ENCODE assay signal across 8 cellular contexts in genomic region chr19:10928563-10929401, GRCh38. TPM values are rescaled to one million over a fixed set of nuclear protein-coding genes. Genes with fewer than 3 reads are reported as not detected.
DNase-seq lines count a peak whose midpoint lies in the region; ATAC-seq and TF ChIP-seq lines count a peak whose summit lies in the region.

TSS of gene TIMM29 (plus strand) at chr19:10928811. CDS start at chr19:10928823, 12 bp downstream.
TSS of gene YIPF2 (minus strand) at chr19:10928639. CDS start at chr19:10928410, 229 bp downstream.

- H3K36me3 Mint-ChIP-seq in activated T-helper 17 cell treated with anti-CD3 and anti-CD28 coated beads, Interleukin-2, amount 50 U/mL, for 72 hours (ENCODE audit: low read depth), result peaks cover 47% of the 10 kb centered on the region
- H3K36me3 Mint-ChIP-seq in naive thymus-derived CD8-positive, alpha-beta T cell, result peaks cover 0 to 36% (median 2%) of the 10 kb centered on the region in 3 donors

- no peaks in the 10 kb centered on the region for H4K20me1 ChIP-seq in GM23248 (ENCODE audit: insufficient read depth)

- in situ Hi-C loops in GM23248 (cut with MboI), result no loop called here

- peaks cover 5% of the 10 kb centered on the region for H3K4me1 Mint-ChIP-seq in activated T-helper 17 cell treated with anti-CD3 and anti-CD28 coated beads, Interleukin-2, amount 50 U/mL, for 72 hours
- H3K4me1 Mint-ChIP-seq in naive thymus-derived CD8-positive, alpha-beta T cell, result peaks cover 16 to 40% (median 28%) of the 10 kb centered on the region in 4 donors

- H3K27ac ChIP-seq in GM23248, result peak within 1 kb of the TSS; percentile 50

- peak; percentile 96 for ATAC-seq in activated T-helper 17 cell treated with anti-CD3 and anti-CD28 coated beads, Interleukin-2, amount 50 U/mL, for 72 hours (replicated peaks)
- peak; percentile 88 to 92 for ATAC-seq in naive thymus-derived CD8-positive, alpha-beta T cell

- H2AFZ ChIP-seq in GM23248, result peak within 1 kb of the TSS; percentile 85

- no peak for TF ChIP-seq CTCF in fibroblast of mammary gland (conservative IDR thresholded peaks at IDR 0.05; ENCODE audit: control insufficient read depth, insufficient read depth, low read depth, low read length)

- peak within 1 kb of the TSS; percentile 88 for H3K27ac Mint-ChIP-seq in activated T-helper 17 cell treated with anti-CD3 and anti-CD28 coated beads, Interleukin-2, amount 50 U/mL, for 72 hours
- peak within 1 kb of the TSS; percentile 83 to 95 (median 92) for H3K27ac Mint-ChIP-seq in naive thymus-derived CD8-positive, alpha-beta T cell

- H3K4me3 ChIP-seq in GM23248 (peak within 1 kb of the TSS; percentile 88), fibroblast of mammary gland (ENCODE audit: control insufficient read depth, low read depth, low read length) (peak within 1 kb of the TSS; percentile 80)

- H3K79me2 ChIP-seq in GM23248 (ENCODE audit: insufficient read depth), result peaks cover 75% of the 10 kb centered on the region

- H3K36me3 ChIP-seq in GM23248 (ENCODE audit: low read depth), result peaks cover 7% of the 10 kb centered on the region; the same call in 1 of the 2 replicates

- DNase-seq in DMS79 (lab: John Stamatoyannopoulos, UW), result peak; percentile 99
- peak; percentile 99 for DNase-seq in GM23248
- peak; percentile 98 for DNase-seq in LHCN-M2 (ENCODE audit: low read depth)
- DNase-seq in RPMI8226, result peak; percentile 99
- DNase-seq in fibroblast of mammary gland (ENCODE audit: low read depth), result peak; percentile 98
- DNase-seq in naive thymus-derived CD8-positive, alpha-beta T cell, result peak; percentile 85 to 97 (median 92)
- peak; percentile 83 to 92 (median 88) for DNase-seq in stimulated activated naive CD4-positive, alpha-beta T cell (lab: John Stamatoyannopoulos, UW)

- WGBS in GM23248 (ENCODE audit: low coverage in 1 of 2, low lambda C conversion rate in 2 of 2, missing lambda C conversion rate in 2 of 2), 2 experiments, result 1 to 2% methylated on average over 57 to 64 of the region's 96 CpGs

- H3K9me3 Mint-ChIP-seq in activated T-helper 17 cell treated with anti-CD3 and anti-CD28 coated beads, Interleukin-2, amount 50 U/mL, for 72 hours, result no peaks in the 10 kb centered on the region
- no peaks in the 10 kb centered on the region for H3K9me3 Mint-ChIP-seq in naive thymus-derived CD8-positive, alpha-beta T cell

- H3F3A ChIP-seq in GM23248 (ENCODE audit: insufficient read depth), result no peaks in the 10 kb centered on the region

- no peaks in the 10 kb centered on the region for H3K27me3 Mint-ChIP-seq in activated T-helper 17 cell treated with anti-CD3 and anti-CD28 coated beads, Interleukin-2, amount 50 U/mL, for 72 hours
- no peaks in the 10 kb centered on the region for H3K27me3 Mint-ChIP-seq in naive thymus-derived CD8-positive, alpha-beta T cell

- H3K27me3 ChIP-seq in GM23248 (replicated peaks; ENCODE audit: insufficient read depth), result no peaks in the 10 kb centered on the region

- H3K9me3 ChIP-seq in GM23248 (ENCODE audit: low read depth), result no peaks in the 10 kb centered on the region

- no peaks in the 10 kb centered on the region for H3K9me2 ChIP-seq in GM23248 (ENCODE audit: insufficient read depth)

- H3K4me1 ChIP-seq in GM23248 (ENCODE audit: insufficient read depth), result peaks cover 5% of the 10 kb centered on the region; the same call in 1 of the 2 replicates

- peak within 1 kb of the TSS; percentile 89 for H3K4me2 ChIP-seq in GM23248 (ENCODE audit: unreplicated experiment)

- POLR2A ChIA-PET in naive thymus-derived CD8-positive, alpha-beta T cell (lab: Charles Lee), result interaction anchor here (1.3 to 1.5 kb wide), 2 partner anchors 13 to 32 kb away, joined by 4 read pairs; partner anchors contain the start of gene SMARCA4

- peak within 1 kb of the TSS; percentile 85 for H3K4me3 Mint-ChIP-seq in activated T-helper 17 cell treated with anti-CD3 and anti-CD28 coated beads, Interleukin-2, amount 50 U/mL, for 72 hours
- H3K4me3 Mint-ChIP-seq in naive thymus-derived CD8-positive, alpha-beta T cell, result peak within 1 kb of the TSS; percentile 89 to 97 (median 92)

- H3K9ac ChIP-seq in GM23248, result peak within 1 kb of the TSS; percentile 93

RNA-seq across cellular contexts. Expression of gene TIMM29, which starts in this region (rescaled TPM):
- 37.6 and 57.5 TPM in 2 replicates for total RNA-seq in GM23248 (2014; rRNA removed; shearing (Covaris generic))
- polyA plus RNA-seq in GM23248 (2016; fragmentation: Nextera tagmentation; extraction: Ambion mirVana), result 20.3 and 20.8 TPM in 2 replicates
- total RNA-seq in LHCN-M2 (2014; rRNA removed), result 34.7 and 37.1 TPM in 2 replicates
- polyA plus RNA-seq in LHCN-M2 (2012), result 13.7 TPM
- 10 to 100 TPM; 20.7 to 21.4 TPM for total RNA-seq in activated T-helper 17 cell treated with anti-CD3 and anti-CD28 coated beads, Interleukin-2, amount 50 U/mL, for 72 hours
- total RNA-seq in naive thymus-derived CD8-positive, alpha-beta T cell, result 10 to 100 TPM; 32.9 TPM
- 10 to 100 TPM; 23.8 to 40.9 (median 32.0) TPM for polyA plus RNA-seq in naive thymus-derived CD8-positive, alpha-beta T cell

RNA-seq across cellular contexts. Expression of gene YIPF2, which starts in this region (rescaled TPM):
- 114 and 140 TPM in 2 replicates for total RNA-seq in GM23248 (2014; rRNA removed; shearing (Covaris generic))
- polyA plus RNA-seq in GM23248 (2016; fragmentation: Nextera tagmentation; extraction: Ambion mirVana), result 57.3 and 61.5 TPM in 2 replicates
- 64.0 and 72.4 TPM in 2 replicates for total RNA-seq in LHCN-M2 (2014; rRNA removed)
- polyA plus RNA-seq in LHCN-M2 (2012), result 71.3 TPM
- 10 to 100 TPM; 28.4 to 29.6 TPM for total RNA-seq in activated T-helper 17 cell treated with anti-CD3 and anti-CD28 coated beads, Interleukin-2, amount 50 U/mL, for 72 hours
- 10 to 100 TPM; 31.0 to 32.0 TPM for total RNA-seq in naive thymus-derived CD8-positive, alpha-beta T cell
- 10 to 100 TPM; 12.0 to 18.2 (median 15.4) TPM for polyA plus RNA-seq in naive thymus-derived CD8-positive, alpha-beta T cell

Comparison
In these comparisons a context has a peak if more than half of its experiments do, and no peak if none do; other contexts are left out.
1. Peak in every context shown above with its lines: DNase-seq, ATAC-seq, H3K4me3 ChIP-seq and H3K27ac ChIP-seq.